ENCODE assay signal across 22 cellular contexts in the genomic region with DNA sequence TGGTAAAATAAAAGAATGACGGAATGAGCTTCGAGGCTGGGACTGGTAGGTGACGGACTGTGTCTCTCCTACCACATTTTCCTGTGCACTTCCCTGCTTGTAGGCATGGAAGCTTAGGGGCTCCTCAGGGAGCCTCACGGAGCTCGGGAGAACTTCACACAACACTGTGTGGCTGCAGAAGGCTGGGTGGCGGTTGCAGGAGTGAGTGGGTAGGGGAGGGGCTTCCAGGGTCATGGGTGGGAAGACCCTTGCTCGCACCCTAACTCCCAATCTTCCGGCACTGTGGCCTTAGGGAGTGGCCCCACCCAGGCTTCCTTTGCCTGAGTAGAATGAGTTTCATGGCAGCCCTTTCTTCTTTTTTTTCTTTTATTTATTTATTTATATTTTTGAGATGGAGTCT.
"Had no signal": no experiment of that assay in that cellular context is flagged by ENCODE, and none has a peak within 500 bp of the region (broad histone marks: within the 10 kb centered on the region; RNA-seq: fewer than 3 reads in every experiment).

No MANE protein-coding gene starts in this region.

- H3K4me1 Mint-ChIP-seq: memory B cell; naive thymus-derived CD4-positive, alpha-beta T cell had no signal

- H3K27ac ChIP-seq: adrenal gland, parathyroid adenoma, WERI-Rb-1 had no signal

- ATAC-seq: activated naive CD4-positive, alpha-beta T cell treated with anti-CD3 and anti-CD28 coated beads, Interleukin-2, amount 50 U/mL, for 72 hours; activated T-cell treated with anti-CD3 and anti-CD28 coated beads, Interleukin-2, amount 50 U/mL, for 72 hours; naive thymus-derived CD4-positive, alpha-beta T cell; stimulated activated naive CD8-positive, alpha-beta T cell treated with anti-CD3 and anti-CD28 coated beads, Interleukin-15, Interleukin-2, amounts not matched to agents 100 U/mL and 50 U/mL, for 24 hours had no signal

- H3K4me3 Mint-ChIP-seq: activated T-cell treated with anti-CD3 and anti-CD28 coated beads, Interleukin-2, amount 50 U/mL, for 72 hours; dendritic cell treated with granulocyte-macrophage colony-stimulating factor and Interleukin-4, amounts not matched to agents 40 ng/mL and 50 ng/mL, for 4 days; memory B cell; naive thymus-derived CD4-positive, alpha-beta T cell had no signal

- H3K9me3 ChIP-seq: adrenal gland, mucosa of descending colon had no signal

- H3K4me1 ChIP-seq: parathyroid adenoma had no signal

- H3K27me3 Mint-ChIP-seq: dendritic cell treated with granulocyte-macrophage colony-stimulating factor and Interleukin-4, amounts not matched to agents 40 ng/mL and 50 ng/mL, for 4 days had no signal

- H3K36me3 Mint-ChIP-seq: activated naive CD4-positive, alpha-beta T cell treated with anti-CD3 and anti-CD28 coated beads, Interleukin-2, amount 50 U/mL, for 72 hours; memory B cell; naive thymus-derived CD4-positive, alpha-beta T cell had no signal

- H3K27me3 ChIP-seq: adrenal gland had no signal

- DNase-seq: activated CD4-positive, alpha-beta T cell treated with anti-CD3 and anti-CD28 coated beads for 1 hour; activated CD4-positive, alpha-beta T cell treated with anti-CD3 and anti-CD28 coated beads, Interleukin-2, amount 50 U/mL, for 4 hours; activated gamma-delta T cell treated with Interleukin-2 at 50 U/mL for 16 hours; activated T-cell treated with anti-CD3 and anti-CD28 coated beads, Interleukin-2, amount 50 U/mL, for 72 hours; effector CD8-positive, alpha-beta T cell; foreskin fibroblast; glutamatergic neuron; hypothalamus; islet precursor cell; naive thymus-derived CD4-positive, alpha-beta T cell; retina; stimulated activated naive CD8-positive, alpha-beta T cell treated with anti-CD3 and anti-CD28 coated beads, Interleukin-15, Interleukin-2, amounts not matched to agents 100 U/mL and 50 U/mL, for 24 hours; SW 1271; T-helper 2 cell; trophoblast cell; WERI-Rb-1 had no signal

- H3K9me3 Mint-ChIP-seq: activated T-cell treated with anti-CD3 and anti-CD28 coated beads, Interleukin-2, amount 50 U/mL, for 72 hours; dendritic cell treated with granulocyte-macrophage colony-stimulating factor and Interleukin-4, amounts not matched to agents 40 ng/mL and 50 ng/mL, for 4 days; memory B cell had no signal

- H3K36me3 ChIP-seq: adrenal gland, WERI-Rb-1 had no signal

- H3K4me3 ChIP-seq: adrenal gland, mucosa of descending colon had no signal

- H3K27ac Mint-ChIP-seq: activated naive CD4-positive, alpha-beta T cell treated with anti-CD3 and anti-CD28 coated beads, Interleukin-2, amount 50 U/mL, for 72 hours; activated T-cell treated with anti-CD3 and anti-CD28 coated beads, Interleukin-2, amount 50 U/mL, for 72 hours; dendritic cell treated with granulocyte-macrophage colony-stimulating factor and Interleukin-4, amounts not matched to agents 40 ng/mL and 50 ng/mL, for 4 days; memory B cell; naive thymus-derived CD4-positive, alpha-beta T cell had no signal
